26 cellular contexts compared by ENCODE assay signal in genomic region chr1:212098771-212099170, GRCh38.
"Had no signal": no experiment of that assay in that cellular context is flagged by ENCODE, and none has a peak within 500 bp of the region (broad histone marks: within the 10 kb centered on the region; RNA-seq: fewer than 3 reads in every experiment).

No MANE protein-coding gene starts in this region.

- H3K4me1 ChIP-seq: body of pancreas, thyroid gland, upper lobe of right lung had no signal

- H3K4me3 Mint-ChIP-seq: activated B cell treated with CpG ODN at 0.5 μM for 24 hours; activated CD4-positive, alpha-beta memory T cell treated with anti-CD3 and anti-CD28 coated beads for 36 hours; activated CD4-positive, alpha-beta T cell treated with anti-CD3 and anti-CD28 coated beads for 36 hours; activated CD8-positive, alpha-beta memory T cell treated with anti-CD3 and anti-CD28 coated beads, Interleukin-2, amount 10 ng/mL, durations not matched to agents 7 days and 5 days; activated naive CD4-positive, alpha-beta T cell treated with anti-CD3 and anti-CD28 coated beads, Interleukin-2, amount 50 U/mL, for 24 hours; activated T-helper 1 cell treated with anti-CD3 and anti-CD28 coated beads, Interleukin-12 subunit alpha, Interleukin-12 subunit beta, Interleukin-2, Interleukin-4 antibody, amounts not matched to agents 30 ng/mL and 10 ng/mL and 1 ng/mL, durations not matched to agents 14 hours and 24 hours and 36 hours; memory B cell; natural killer cell treated with Interleukin-12 subunit alpha and Interleukin-12 subunit beta and Interleukin-15 and Interleukin-18, amount 100 ng/mL, for 72 hours; stimulated activated naive CD8-positive, alpha-beta T cell treated with anti-CD3 and anti-CD28 coated beads, Interleukin-15, Interleukin-2, amounts not matched to agents 100 ng/mL and 50 ng/mL, for 24 hours; T-cell had no signal

- H3K4me2 ChIP-seq: hepatocyte had no signal

- H3K4me1 Mint-ChIP-seq: activated B cell treated with CpG ODN at 0.5 μM for 24 hours; activated naive CD4-positive, alpha-beta T cell treated with anti-CD3 and anti-CD28 coated beads, Interleukin-2, amount 50 U/mL, for 24 hours; memory B cell had no signal

- H3K79me2 ChIP-seq: hepatocyte had no signal

- H3K4me3 ChIP-seq: body of pancreas, hepatocyte, thyroid gland, upper lobe of right lung had no signal

- H3K27me3 ChIP-seq: body of pancreas, hepatocyte, thyroid gland, upper lobe of right lung had no signal

- H3K27ac Mint-ChIP-seq: activated B cell treated with CpG ODN at 0.5 μM for 24 hours; activated CD4-positive, alpha-beta memory T cell treated with anti-CD3 and anti-CD28 coated beads for 36 hours; activated CD4-positive, alpha-beta T cell treated with anti-CD3 and anti-CD28 coated beads for 36 hours; activated CD8-positive, alpha-beta memory T cell treated with anti-CD3 and anti-CD28 coated beads, Interleukin-2, amount 10 ng/mL, durations not matched to agents 7 days and 5 days; activated naive CD4-positive, alpha-beta T cell treated with anti-CD3 and anti-CD28 coated beads, Interleukin-2, amount 50 U/mL, for 24 hours; memory B cell; natural killer cell treated with Interleukin-12 subunit alpha and Interleukin-12 subunit beta and Interleukin-15 and Interleukin-18, amount 100 ng/mL, for 72 hours; stimulated activated naive CD8-positive, alpha-beta T cell treated with anti-CD3 and anti-CD28 coated beads, Interleukin-15, Interleukin-2, amounts not matched to agents 100 ng/mL and 50 ng/mL, for 24 hours; T-cell had no signal

- H3K27ac ChIP-seq: body of pancreas, hepatocyte, thyroid gland, upper lobe of right lung had no signal

- ATAC-seq: activated CD4-positive, alpha-beta T cell treated with anti-CD3 and anti-CD28 coated beads for 36 hours; activated CD8-positive, alpha-beta memory T cell treated with anti-CD3 and anti-CD28 coated beads, Interleukin-2, amount 10 ng/mL, durations not matched to agents 7 days and 5 days; body of pancreas; natural killer cell treated with Interleukin-12 subunit alpha and Interleukin-12 subunit beta and Interleukin-15 and Interleukin-18, amount 100 ng/mL, for 72 hours; SK-N-SH treated with all-trans-retinoic acid at 6 μM for 48 hours; T-cell; upper lobe of right lung had no signal

- DNase-seq: activated B cell treated with CpG ODN at 0.5 μM for 24 hours; activated CD4-positive, alpha-beta memory T cell treated with anti-CD3 and anti-CD28 coated beads for 36 hours; activated CD4-positive, alpha-beta T cell treated with anti-CD3 and anti-CD28 coated beads for 36 hours; activated CD8-positive, alpha-beta memory T cell treated with anti-CD3 and anti-CD28 coated beads, Interleukin-2, amount 10 ng/mL, durations not matched to agents 7 days and 5 days; activated gamma-delta T cell treated with Interleukin-2 at 50 U/mL for 16 hours; activated T-cell treated with anti-CD3 and anti-CD28 coated beads for 4 hours; anterior cingulate cortex; body of pancreas; central memory CD4-positive, alpha-beta T cell; dermis blood vessel endothelial cell; effector CD8-positive, alpha-beta T cell; glutamatergic neuron; nucleus accumbens; stimulated activated CD4-positive, alpha-beta T cell treated with anti-CD3 and anti-CD28 coated beads, Interleukin-12 subunit alpha, Interleukin-12 subunit beta, amount 100 ng/mL, for 4 hours; substantia nigra; T-cell; T1000; upper lobe of right lung had no signal

- H2AFZ ChIP-seq: hepatocyte had no signal

- H3K27me3 Mint-ChIP-seq: activated B cell treated with CpG ODN at 0.5 μM for 24 hours; activated CD4-positive, alpha-beta memory T cell treated with anti-CD3 and anti-CD28 coated beads for 36 hours; activated CD4-positive, alpha-beta T cell treated with anti-CD3 and anti-CD28 coated beads for 36 hours; activated CD8-positive, alpha-beta memory T cell treated with anti-CD3 and anti-CD28 coated beads, Interleukin-2, amount 10 ng/mL, durations not matched to agents 7 days and 5 days; activated naive CD4-positive, alpha-beta T cell treated with anti-CD3 and anti-CD28 coated beads, Interleukin-2, amount 50 U/mL, for 24 hours; memory B cell; natural killer cell treated with Interleukin-12 subunit alpha and Interleukin-12 subunit beta and Interleukin-15 and Interleukin-18, amount 100 ng/mL, for 72 hours; stimulated activated naive CD8-positive, alpha-beta T cell treated with anti-CD3 and anti-CD28 coated beads, Interleukin-15, Interleukin-2, amounts not matched to agents 100 ng/mL and 50 ng/mL, for 24 hours; T-cell had no signal

- H3K9me3 Mint-ChIP-seq: natural killer cell treated with Interleukin-12 subunit alpha and Interleukin-12 subunit beta and Interleukin-15 and Interleukin-18, amount 100 ng/mL, for 72 hours had no signal

- H3K36me3 ChIP-seq: thyroid gland, upper lobe of right lung had no signal

- H3K9me3 ChIP-seq: body of pancreas, thyroid gland, upper lobe of right lung had no signal
